Comparison of ENCODE assay signal across 9 cellular contexts in the genomic region with DNA sequence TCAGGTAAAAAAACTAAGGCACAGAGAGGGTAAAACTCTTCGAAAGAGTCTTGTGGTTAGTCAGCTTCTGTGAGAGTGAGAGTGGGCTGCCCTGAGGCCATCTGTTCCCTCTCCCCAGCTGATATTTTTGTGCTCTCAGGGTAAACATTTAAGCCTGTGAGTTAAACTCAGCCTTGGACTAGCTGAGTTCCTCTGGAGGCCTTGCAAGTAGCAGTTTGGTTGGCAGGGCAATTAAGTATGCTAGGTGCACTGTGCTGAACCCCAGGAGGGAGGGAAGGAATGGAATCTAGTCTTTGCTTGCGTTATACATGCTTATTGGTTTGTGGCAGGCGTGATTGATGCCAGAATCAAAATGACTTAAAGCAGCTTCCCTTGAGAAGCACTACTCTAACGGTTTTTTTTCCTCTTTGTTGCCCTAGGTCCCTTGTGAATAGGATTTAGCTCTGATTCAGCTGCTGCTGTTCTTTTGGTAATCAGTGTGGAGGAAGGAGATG.
DNase-seq lines count a peak whose midpoint lies in the region; ATAC-seq and TF ChIP-seq lines count a peak whose summit lies in the region.
"Had no signal": no experiment of that assay in that cellular context is flagged by ENCODE, and none has a peak within 500 bp of the region (broad histone marks: within the 10 kb centered on the region; RNA-seq: fewer than 3 reads in every experiment).

No MANE protein-coding gene starts in this region.

- H3K36me3 Mint-ChIP-seq in Calu3 (ENCODE audit: insufficient read depth, unreplicated experiment): no peaks in the 10 kb centered on the region

- CTCF ChIA-PET in Calu3 (lab: Charles Lee): no interaction called here

- DNase-seq in NCI-H1092 treated with DMSO at 0.1 percent for 48 hours (lab: John Stamatoyannopoulos, UW): peak; percentile 20
- no peak for DNase-seq in NCI-H1092 (lab: John Stamatoyannopoulos, UW)
- DNase-seq in NCI-H82 treated with DMSO at 0.1 percent for 48 hours (lab: John Stamatoyannopoulos, UW; ENCODE audit: unreplicated experiment): peak; percentile 98
- peak; percentile 75 for DNase-seq in retina
- DNase-seq in NCI-H1105 treated with DMSO at 0.1 percent for 48 hours (lab: John Stamatoyannopoulos, UW): no peak
- no peak for DNase-seq in HK-2 (ENCODE audit: unreplicated experiment)
- no peak for DNase-seq in Calu3
- DNase-seq: stomach had no signal

- H3K9me3 Mint-ChIP-seq in Calu3 (ENCODE audit: low read depth, unreplicated experiment): no peaks in the 10 kb centered on the region

- intact Hi-C loops in Calu3 (cut with micrococcal nuclease; ENCODE audit: unreplicated experiment): no loop called here

- no peak overlapping the region for H3K4me3 Mint-ChIP-seq in Calu3 (ENCODE audit: low read depth, unreplicated experiment)

- H3K4me1 Mint-ChIP-seq in Calu3 (ENCODE audit: low read depth, unreplicated experiment): no peaks in the 10 kb centered on the region

- no TSS peak for BruUV-seq in Calu3 (replicated peaks; lab: Mats Ljungman, UMichigan)

- peak; percentile 71 for ATAC-seq in HG02852 (IDR thresholded peaks at IDR 0.05; ENCODE audit: unreplicated experiment)

- no peak for TF ChIP-seq CTCF in Calu3 (IDR thresholded peaks at IDR 0.05; ENCODE audit: unreplicated experiment)

- H3K27me3 Mint-ChIP-seq in Calu3 (ENCODE audit: unreplicated experiment): no peaks in the 10 kb centered on the region

- H3K27ac Mint-ChIP-seq in Calu3 (ENCODE audit: unreplicated experiment): no peak overlapping the region

Comparison
In these comparisons a context has a peak if more than half of its experiments do, and no peak if none do; other contexts are left out.
1. DNase-seq: peak in NCI-H1092 treated with DMSO at 0.1 percent for 48 hours (single experiment), NCI-H82 treated with DMSO at 0.1 percent for 48 hours (single experiment) and retina (single experiment); none in NCI-H1092 (single experiment), NCI-H1105 treated with DMSO at 0.1 percent for 48 hours (single experiment), HK-2 (single experiment) and Calu3 (single experiment).